Comparison of ENCODE assay signal across 8 cellular contexts in the genomic region with DNA sequence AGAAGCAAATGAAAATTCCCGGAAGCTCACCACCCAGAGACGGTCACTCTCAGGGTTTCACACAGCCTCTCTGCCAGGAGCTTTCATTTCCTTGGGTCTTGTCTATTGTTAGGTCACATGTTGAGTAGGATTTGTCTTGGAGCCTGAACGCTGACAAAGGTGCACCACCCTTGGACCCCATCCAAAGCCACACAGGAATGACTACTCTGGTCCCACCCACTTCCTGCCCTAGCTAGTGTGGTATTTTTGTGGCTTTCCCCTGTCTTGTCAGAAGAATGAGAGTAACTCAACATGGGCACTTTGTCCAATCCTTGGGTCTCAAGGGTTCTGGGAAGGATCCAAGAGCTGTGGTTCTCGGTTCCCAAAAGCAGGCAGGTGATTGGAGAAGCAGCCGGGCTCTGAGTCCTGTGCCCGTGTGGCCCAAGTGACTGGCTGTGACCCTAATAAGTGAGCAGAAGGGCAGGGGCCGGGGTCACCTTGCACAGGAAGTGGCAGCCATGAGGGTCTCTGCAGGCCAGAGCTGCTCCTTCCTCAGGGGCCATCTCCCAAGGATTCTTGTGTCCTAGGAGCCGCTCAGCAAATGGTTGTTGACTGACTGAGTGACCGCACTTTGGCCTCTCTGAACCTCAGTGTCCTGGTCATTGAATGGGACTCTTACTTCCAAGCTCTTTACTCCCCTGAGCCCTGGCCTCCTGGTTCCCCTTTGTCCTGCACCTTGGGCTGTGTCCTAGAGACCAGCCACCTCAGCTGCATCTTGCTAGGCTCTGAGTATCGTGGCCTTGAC. TPM values are rescaled to one million over a fixed set of nuclear protein-coding genes. Genes with fewer than 3 reads are reported as not detected.
DNase-seq lines count a peak whose midpoint lies in the region; ATAC-seq lines count a peak whose summit lies in the region.

No MANE protein-coding gene starts in this region.

- no peaks in the 10 kb centered on the region for H3K27me3 ChIP-seq in MG63

- no peak overlapping the region for H3K4me3 ChIP-seq in MG63

- H3K27me3 Mint-ChIP-seq in activated CD4-positive, alpha-beta memory T cell treated with anti-CD3 and anti-CD28 coated beads for 36 hours, result no peaks in the 10 kb centered on the region

- H3K36me3 ChIP-seq in MG63, result no peaks in the 10 kb centered on the region

- H3K4me1 Mint-ChIP-seq in activated CD4-positive, alpha-beta memory T cell treated with anti-CD3 and anti-CD28 coated beads for 36 hours (ENCODE audit: low read depth), result peaks cover 74% of the 10 kb centered on the region

- intact Hi-C loops in activated CD4-positive, alpha-beta memory T cell treated with anti-CD3 and anti-CD28 coated beads for 36 hours (cut with micrococcal nuclease), result loop anchor here (1.0 to 5.0 kb wide), 3 partner anchors 10 to 141 kb away; partner anchors contain the start of gene ZNF484

- peak overlapping the region; percentile 96 for H3K27ac Mint-ChIP-seq in activated CD4-positive, alpha-beta memory T cell treated with anti-CD3 and anti-CD28 coated beads for 36 hours

- H3K27ac ChIP-seq in epithelial cell of prostate, result peak overlapping the region; percentile 70

- peak; percentile 65 for ATAC-seq in GM18907 (IDR thresholded peaks at IDR 0.05; ENCODE audit: unreplicated experiment)
- ATAC-seq in GM21825 (IDR thresholded peaks at IDR 0.05; ENCODE audit: unreplicated experiment), result no peak

- CTCF ChIA-PET in activated CD4-positive, alpha-beta memory T cell treated with anti-CD3 and anti-CD28 coated beads for 36 hours (lab: Charles Lee), result interaction anchor here (0.9 to 3.2 kb wide), 14 partner anchors 9 to 612 kb away, joined by 3 to 25 read pairs (median 4); partner anchors contain the start of gene CARD19

- no peaks in the 10 kb centered on the region for H3K9me3 ChIP-seq in MG63

- no peaks in the 10 kb centered on the region for H3K36me3 Mint-ChIP-seq in activated CD4-positive, alpha-beta memory T cell treated with anti-CD3 and anti-CD28 coated beads for 36 hours

- POLR2A ChIA-PET in activated CD4-positive, alpha-beta memory T cell treated with anti-CD3 and anti-CD28 coated beads for 36 hours (lab: Charles Lee), result interaction anchor here (0.5 to 3.0 kb wide), 5 partner anchors 9 to 499 kb away, joined by 3 to 26 read pairs (median 8); partner anchors contain the start of gene FAM120AOS

- peak overlapping the region; percentile 64 for H3K4me3 Mint-ChIP-seq in activated CD4-positive, alpha-beta memory T cell treated with anti-CD3 and anti-CD28 coated beads for 36 hours

- DNase-seq in MG63, result peak; percentile 20
- peak; percentile 94 for DNase-seq in activated CD4-positive, alpha-beta memory T cell treated with anti-CD3 and anti-CD28 coated beads for 36 hours
- DNase-seq in epithelial cell of prostate (ENCODE audit: low read depth, low spot score), result peak; percentile 66
- peak; percentile 59 to 74 (median 60) for DNase-seq in stimulated activated CD4-positive, alpha-beta T cell treated with anti-CD3 and anti-CD28 coated beads, TNF-alpha, amount 100 ng/mL, for 24 hours (ENCODE audit: low read depth in 3 of 3)
- no peak for DNase-seq in NCI-H1694 (lab: John Stamatoyannopoulos, UW)
- DNase-seq in SK-N-DZ (ENCODE audit: low spot score), result no peak

- no peaks in the 10 kb centered on the region for H3K9me3 Mint-ChIP-seq in activated CD4-positive, alpha-beta memory T cell treated with anti-CD3 and anti-CD28 coated beads for 36 hours

RNA-seq across cellular contexts. Expression of gene FGD3, which starts 6.9 kb away (rescaled TPM):
- not detected in 2 replicates for total RNA-seq in MG63 (2014; rRNA removed; shearing (Covaris generic); ENCODE audit: low replicate concordance)
- 10 to 100 TPM; 41.3 to 47.7 TPM for total RNA-seq in activated CD4-positive, alpha-beta memory T cell treated with anti-CD3 and anti-CD28 coated beads for 36 hours
- not detected in 2 replicates for polyA plus RNA-seq in SK-N-DZ (2014; cell fraction: cytosol; rRNA removed)
- polyA plus RNA-seq in SK-N-DZ (2014; cell fraction: nucleus; rRNA removed), result not detected in 2 replicates

Comparison
In these comparisons a context has a peak if more than half of its experiments do, and no peak if none do; other contexts are left out.
1. DNase-seq: peak in MG63 (single experiment), activated CD4-positive, alpha-beta memory T cell treated with anti-CD3 and anti-CD28 coated beads for 36 hours (single experiment), epithelial cell of prostate (single experiment) and stimulated activated CD4-positive, alpha-beta T cell treated with anti-CD3 and anti-CD28 coated beads, TNF-alpha, amount 100 ng/mL, for 24 hours (3 of 3); none in NCI-H1694 (single experiment) and SK-N-DZ (single experiment).
2. RNA of gene FGD3, which starts 6.9 kb away (total RNA-seq): 41.3 to 47.7 TPM in activated CD4-positive, alpha-beta memory T cell treated with anti-CD3 and anti-CD28 coated beads for 36 hours; not detected in MG63; every median in the first group is over 10 times any median in the second.